Comparison of ENCODE assay signal across 10 cellular contexts in genomic region chr6:82396964-82397761, GRCh38. TPM values are rescaled to one million over a fixed set of nuclear protein-coding genes. Genes with fewer than 3 reads are reported as not detected.
DNase-seq lines count a peak whose midpoint lies in the region; ATAC-seq and TF ChIP-seq lines count a peak whose summit lies in the region.
"Had no signal": no experiment of that assay in that cellular context is flagged by ENCODE, and none has a peak within 500 bp of the region (broad histone marks: within the 10 kb centered on the region; RNA-seq: fewer than 3 reads in every experiment).

No MANE protein-coding gene starts in this region.

- no peak overlapping the region for H3K4me3 Mint-ChIP-seq in activated naive CD4-positive, alpha-beta T cell treated with anti-CD3 and anti-CD28 coated beads, Interleukin-2, amount 10 ng/mL, durations not matched to agents 7 days and 5 days
- H3K4me3 Mint-ChIP-seq: activated naive CD4-positive, alpha-beta T cell treated with anti-CD3 and anti-CD28 coated beads, Interleukin-2, amount 50 U/mL, for 24 hours had no signal

- intact Hi-C loops in sciatic nerve (cut with DNase I), result no loop called here

- H3K27me3 Mint-ChIP-seq in activated naive CD4-positive, alpha-beta T cell treated with anti-CD3 and anti-CD28 coated beads, Interleukin-2, amount 10 ng/mL, durations not matched to agents 7 days and 5 days, result no peaks in the 10 kb centered on the region

- no peaks in the 10 kb centered on the region for H3K4me1 Mint-ChIP-seq in activated naive CD4-positive, alpha-beta T cell treated with anti-CD3 and anti-CD28 coated beads, Interleukin-2, amount 10 ng/mL, durations not matched to agents 7 days and 5 days
- H3K4me1 Mint-ChIP-seq: activated naive CD4-positive, alpha-beta T cell treated with anti-CD3 and anti-CD28 coated beads, Interleukin-2, amount 50 U/mL, for 24 hours had no signal

- in situ Hi-C loops in astrocyte of the cerebellum (cut with HindIII; ENCODE audit: low sequenced_read_pairs), result no loop called here

- DNase-seq in EL (peak; percentile 85), HS-27A (ENCODE audit: low read depth) (peak; percentile 53), astrocyte of the cerebellum (ENCODE audit: low read depth) (peak; percentile 95), kidney tubule cell (ENCODE audit: low spot score) (peak; percentile 97), sciatic nerve (ENCODE audit: low spot score) (no peak), cerebellar nuclear complex (lab: John Stamatoyannopoulos, UW) (no peak)
- no peak for DNase-seq in activated naive CD4-positive, alpha-beta T cell treated with anti-CD3 and anti-CD28 coated beads, Interleukin-2, amount 10 ng/mL, durations not matched to agents 7 days and 5 days
- DNase-seq: heart right ventricle had no signal

- no peaks in the 10 kb centered on the region for H3K36me3 Mint-ChIP-seq in activated naive CD4-positive, alpha-beta T cell treated with anti-CD3 and anti-CD28 coated beads, Interleukin-2, amount 10 ng/mL, durations not matched to agents 7 days and 5 days
- H3K36me3 Mint-ChIP-seq: activated naive CD4-positive, alpha-beta T cell treated with anti-CD3 and anti-CD28 coated beads, Interleukin-2, amount 50 U/mL, for 24 hours had no signal

- no peaks in the 10 kb centered on the region for H3K9me3 Mint-ChIP-seq in activated naive CD4-positive, alpha-beta T cell treated with anti-CD3 and anti-CD28 coated beads, Interleukin-2, amount 10 ng/mL, durations not matched to agents 7 days and 5 days
- H3K9me3 Mint-ChIP-seq: activated naive CD4-positive, alpha-beta T cell treated with anti-CD3 and anti-CD28 coated beads, Interleukin-2, amount 50 U/mL, for 24 hours had no signal

- H3K4me3 ChIP-seq in astrocyte of the cerebellum (ENCODE audit: low read depth, low read length), result no peak overlapping the region
- H3K4me3 ChIP-seq: heart right ventricle had no signal

- no peak overlapping the region for H3K27ac Mint-ChIP-seq in activated naive CD4-positive, alpha-beta T cell treated with anti-CD3 and anti-CD28 coated beads, Interleukin-2, amount 10 ng/mL, durations not matched to agents 7 days and 5 days
- H3K27ac Mint-ChIP-seq: activated naive CD4-positive, alpha-beta T cell treated with anti-CD3 and anti-CD28 coated beads, Interleukin-2, amount 50 U/mL, for 24 hours had no signal

- TF ChIP-seq CTCF in astrocyte of the cerebellum (IDR thresholded peaks at IDR 0.05; ENCODE audit: low read depth, low read length, missing control alignments), result no peak

- ATAC-seq in sciatic nerve (no peak), GM21367 (IDR thresholded peaks at IDR 0.05; ENCODE audit: unreplicated experiment) (no peak)
- ATAC-seq: heart right ventricle had no signal

- CTCF ChIA-PET in activated naive CD4-positive, alpha-beta T cell treated with anti-CD3 and anti-CD28 coated beads, Interleukin-2, amount 10 ng/mL, durations not matched to agents 7 days and 5 days (lab: Charles Lee), result no interaction called here

RNA-seq across cellular contexts. Expression of gene TPBG, which starts 33.5 kb away (rescaled TPM):
- 15.5 TPM for total RNA-seq in sciatic nerve

Comparison
In these comparisons a context has a peak if more than half of its experiments do, and no peak if none do; other contexts are left out.
1. DNase-seq: peak in EL (single experiment), HS-27A (single experiment), astrocyte of the cerebellum (single experiment) and kidney tubule cell (single experiment); none in sciatic nerve (single experiment), cerebellar nuclear complex (0 of 2) and activated naive CD4-positive, alpha-beta T cell treated with anti-CD3 and anti-CD28 coated beads, Interleukin-2, amount 10 ng/mL, durations not matched to agents 7 days and 5 days (single experiment).